ENCODE assay signal across 9 cellular contexts in genomic region chr18:35029770-35030169, GRCh38. TPM values are rescaled to one million over a fixed set of nuclear protein-coding genes. Genes with fewer than 3 reads are reported as not detected.
DNase-seq lines count a peak whose midpoint lies in the region; ATAC-seq and TF ChIP-seq lines count a peak whose summit lies in the region.
"Had no signal": no experiment of that assay in that cellular context is flagged by ENCODE, and none has a peak within 500 bp of the region (broad histone marks: within the 10 kb centered on the region; RNA-seq: fewer than 3 reads in every experiment).

No MANE protein-coding gene starts in this region.

- H3K9me3 Mint-ChIP-seq in T-helper 1 cell treated with Interleukin-12 subunit alpha and Interleukin-12 subunit beta and Interleukin-4 antibody, amounts not matched to agents 30 μg/mL and 1 μg/mL, for 36 hours, result no peaks in the 10 kb centered on the region

- intact Hi-C loops in left lung (cut with DNase I) (no loop called here), aorta (cut with DNase I) (no loop called here)

- H3K4me1 ChIP-seq in left lung (peaks cover 8 to 30% of the 10 kb centered on the region in 2 donors), aorta (ENCODE audit: control insufficient read depth in 1 of 2, insufficient read depth in 2 of 2, low read length in 2 of 2) (peaks cover 4 to 8% of the 10 kb centered on the region in 2 donors)

- H3K36me3 ChIP-seq in left lung (no peaks in the 10 kb centered on the region), aorta (ENCODE audit: control insufficient read depth in 1 of 2, insufficient read depth in 2 of 2, low read length in 1 of 2) (no peaks in the 10 kb centered on the region)

- peak overlapping the region; percentile 93 for H3K27ac Mint-ChIP-seq in T-helper 1 cell treated with Interleukin-12 subunit alpha and Interleukin-12 subunit beta and Interleukin-4 antibody, amounts not matched to agents 30 μg/mL and 1 μg/mL, for 36 hours

- TF ChIP-seq CTCF in left lung (IDR thresholded peaks at IDR 0.05), result peak in 1 of 2 donors; percentile 14

- ATAC-seq in HG02642 (IDR thresholded peaks at IDR 0.05; ENCODE audit: poor library complexity, unreplicated experiment) (peak; percentile 84), left lung (peak; percentile 21), aorta (ENCODE audit: low FRiP score) (no peak)

- 24 to 39% methylated on average over 3 of the region's 3 CpGs for WGBS in aorta, 2 donors

- H3K27me3 ChIP-seq in left lung (no peaks in the 10 kb centered on the region), aorta (ENCODE audit: control insufficient read depth in 1 of 2, insufficient read depth in 2 of 2, low read length in 1 of 2) (no peaks in the 10 kb centered on the region)

- peak overlapping the region in 1 of 2 donors; percentile 26 for H3K4me3 ChIP-seq in left lung
- no peak overlapping the region for H3K4me3 ChIP-seq in aorta (ENCODE audit: low read length in 2 of 2)

- H3K4me1 Mint-ChIP-seq in T-helper 1 cell treated with Interleukin-12 subunit alpha and Interleukin-12 subunit beta and Interleukin-4 antibody, amounts not matched to agents 30 μg/mL and 1 μg/mL, for 36 hours (ENCODE audit: low read depth), result peaks cover 43% of the 10 kb centered on the region

- no peaks in the 10 kb centered on the region for H3K9me3 ChIP-seq in left lung
- no peaks in the 10 kb centered on the region for H3K9me3 ChIP-seq in aorta (ENCODE audit: control insufficient read depth, low read length)

- no peaks in the 10 kb centered on the region for H3K27me3 Mint-ChIP-seq in T-helper 1 cell treated with Interleukin-12 subunit alpha and Interleukin-12 subunit beta and Interleukin-4 antibody, amounts not matched to agents 30 μg/mL and 1 μg/mL, for 36 hours (ENCODE audit: low read depth)

- H3K36me3 Mint-ChIP-seq in T-helper 1 cell treated with Interleukin-12 subunit alpha and Interleukin-12 subunit beta and Interleukin-4 antibody, amounts not matched to agents 30 μg/mL and 1 μg/mL, for 36 hours (ENCODE audit: low read depth), result peaks cover 2% of the 10 kb centered on the region

- H3K27ac ChIP-seq in left lung (peak overlapping the region; percentile 9 to 80), aorta (ENCODE audit: low read depth in 1 of 2, low read length in 2 of 2) (peak overlapping the region in 1 of 2 donors; percentile 8)
- H3K27ac ChIP-seq: 22Rv1 had no signal

- peak; percentile 45 for DNase-seq in DMS53 (lab: John Stamatoyannopoulos, UW)
- no peak for DNase-seq in DMS53 treated with DMSO at 0.1 percent for 48 hours (lab: John Stamatoyannopoulos, UW; ENCODE audit: unreplicated experiment)
- no peak for DNase-seq in left lung
- DNase-seq in aorta, result no peak
- no peak for DNase-seq in NCI-H510A treated with DMSO at 0.1 percent for 48 hours (lab: John Stamatoyannopoulos, UW)
- DNase-seq in inferior parietal cortex (ENCODE audit: extremely low spot score), result no peak

- H3K4me3 Mint-ChIP-seq in T-helper 1 cell treated with Interleukin-12 subunit alpha and Interleukin-12 subunit beta and Interleukin-4 antibody, amounts not matched to agents 30 μg/mL and 1 μg/mL, for 36 hours, result peak overlapping the region; percentile 86

RNA-seq across cellular contexts. Expression of gene MAPRE2, which starts 11.4 kb away (rescaled TPM):
- 10 to 100 TPM; 37.4 to 37.5 TPM for total RNA-seq in left lung
- total RNA-seq in aorta, result 10 to 100 TPM; 52.7 to 71.9 TPM
- 10 to 100 TPM; 22.5 to 36.5 TPM for polyA plus RNA-seq in aorta
